In genomic region chr13:76594435-76594834, GRCh38 we compare ENCODE assay signal across 8 cellular contexts.
"Had no signal": no experiment of that assay in that cellular context is flagged by ENCODE, and none has a peak within 500 bp of the region (broad histone marks: within the 10 kb centered on the region; RNA-seq: fewer than 3 reads in every experiment).

No MANE protein-coding gene starts in this region.

- H3K4me3 ChIP-seq: GM12878 had no signal

- DNase-seq: GDM1, GF-D8 had no signal

- ATAC-seq: GM12878 had no signal

- FAIRE-seq: G401.6, GM12878, GM12891, GM12892, GM18507, GM19239 had no signal
